ENCODE assay signal across 8 cellular contexts in the genomic region with DNA sequence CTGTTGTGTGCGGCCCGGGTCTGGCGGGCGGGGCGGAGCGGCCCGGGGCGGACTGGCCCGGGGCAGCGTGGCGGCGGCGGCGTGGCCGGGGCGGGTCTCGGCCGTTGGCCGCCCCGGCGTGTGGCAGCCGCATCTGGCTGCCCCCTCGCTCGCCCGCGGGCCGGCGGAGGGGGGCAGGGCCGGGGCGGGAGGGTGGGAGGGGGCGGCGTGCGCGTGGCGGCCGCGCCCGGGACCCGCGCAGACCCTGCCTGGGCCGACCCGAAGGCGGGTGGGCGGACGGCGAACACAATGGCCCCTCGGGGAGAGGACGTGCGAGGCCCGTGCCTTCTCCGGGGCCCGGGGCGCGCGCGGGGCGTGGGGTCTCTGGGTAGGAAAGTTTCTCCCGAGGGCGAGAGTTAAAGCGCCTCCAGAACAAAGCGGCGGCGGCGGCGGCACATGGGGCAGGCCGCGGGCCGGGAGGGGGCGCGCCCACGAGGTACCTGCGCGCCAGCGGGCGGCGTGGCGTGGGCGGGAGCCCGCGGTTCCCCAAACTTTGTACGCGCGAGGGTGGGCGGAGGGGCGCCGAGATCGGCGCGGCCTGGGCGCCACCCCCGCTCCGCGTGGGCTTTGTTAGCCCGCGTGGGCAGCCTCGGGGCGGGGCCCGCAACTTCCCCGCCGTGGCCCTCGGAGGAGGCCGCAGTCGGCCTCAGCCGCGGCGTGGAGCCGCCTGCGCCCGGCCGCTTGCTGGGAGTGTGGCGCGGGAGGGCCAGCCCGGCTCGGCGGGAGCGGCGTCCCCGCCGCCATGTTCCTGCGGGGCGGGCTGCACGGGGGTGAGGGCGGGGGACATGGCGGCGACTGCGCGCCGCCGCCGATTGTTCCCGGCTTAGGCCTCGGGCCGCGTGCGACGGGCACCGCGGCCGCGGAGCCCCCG. TPM values are rescaled to one million over a fixed set of nuclear protein-coding genes. Genes with fewer than 3 reads are reported as not detected.
DNase-seq lines count a peak whose midpoint lies in the region; ATAC-seq and TF ChIP-seq lines count a peak whose summit lies in the region.

No MANE protein-coding gene starts in this region.

- H3K4me1 Mint-ChIP-seq in Caco-2 (ENCODE audit: low read depth, unreplicated experiment), result no peaks in the 10 kb centered on the region
- peaks cover 53% of the 10 kb centered on the region for H3K4me1 Mint-ChIP-seq in activated CD4-positive, alpha-beta T cell treated with anti-CD3 and anti-CD28 coated beads, Interleukin-2, amount 10 ng/mL, durations not matched to agents 7 days and 5 days

- peak; percentile 25 for ATAC-seq in GM21367 (IDR thresholded peaks at IDR 0.05; ENCODE audit: unreplicated experiment)
- ATAC-seq in lung (ENCODE audit: insufficient read depth, low FRiP score), result peak; percentile 39

- 1% methylated on average over 74 to 141 of the region's 141 CpGs for WGBS in lung, 2 donors

- H3K36me3 ChIP-seq in Caco-2 (ENCODE audit: control insufficient read depth, insufficient read depth, low read length) (peaks cover 2% of the 10 kb centered on the region), HUES48 (ENCODE audit: control insufficient read depth, insufficient read depth, low read length) (peaks cover 42% of the 10 kb centered on the region), lung (ENCODE audit: control insufficient read depth in 2 of 2, insufficient read depth in 2 of 2, low read length in 2 of 2) (peaks cover 4 to 12% of the 10 kb centered on the region in 2 donors)

- H3K36me3 Mint-ChIP-seq in Caco-2 (ENCODE audit: insufficient read depth, unreplicated experiment), result peaks cover 56% of the 10 kb centered on the region
- H3K36me3 Mint-ChIP-seq in activated CD4-positive, alpha-beta T cell treated with anti-CD3 and anti-CD28 coated beads, Interleukin-2, amount 10 ng/mL, durations not matched to agents 7 days and 5 days (ENCODE audit: low read depth), result peaks cover 38% of the 10 kb centered on the region

- H3K27me3 ChIP-seq in Caco-2 (replicated peaks; ENCODE audit: control insufficient read depth, insufficient read depth, low read length) (no peaks in the 10 kb centered on the region), HUES48 (ENCODE audit: control insufficient read depth, insufficient read depth, low read length) (peaks cover 6% of the 10 kb centered on the region), lung (ENCODE audit: control insufficient read depth, insufficient read depth) (no peaks in the 10 kb centered on the region)

- peak overlapping the region; percentile 98 for H3K9ac ChIP-seq in HUES48 (ENCODE audit: low read depth, low read length)

- H3K4me3 ChIP-seq in Caco-2 (ENCODE audit: low read depth, low read length) (peak overlapping the region; percentile 79), HUES48 (ENCODE audit: low read depth, low read length) (peak overlapping the region; percentile 96), coronary artery (peak overlapping the region; percentile 88), lung (peak overlapping the region; percentile 94)

- CTCF ChIA-PET in Caco-2 (lab: Charles Lee), result no interaction called here
- CTCF ChIA-PET in activated CD4-positive, alpha-beta T cell treated with anti-CD3 and anti-CD28 coated beads, Interleukin-2, amount 10 ng/mL, durations not matched to agents 7 days and 5 days (lab: Charles Lee), result no interaction called here

- peak overlapping the region; percentile 94 for H3K27ac Mint-ChIP-seq in Caco-2 (ENCODE audit: unreplicated experiment)
- peak overlapping the region; percentile 60 for H3K27ac Mint-ChIP-seq in activated CD4-positive, alpha-beta T cell treated with anti-CD3 and anti-CD28 coated beads, Interleukin-2, amount 10 ng/mL, durations not matched to agents 7 days and 5 days

- H3K9me3 ChIP-seq in Caco-2 (no peaks in the 10 kb centered on the region), HUES48 (ENCODE audit: control insufficient read depth, insufficient read depth, low read length) (no peaks in the 10 kb centered on the region), lung (ENCODE audit: control insufficient read depth in 2 of 2, insufficient read depth in 1 of 2, low read length in 1 of 2) (no peaks in the 10 kb centered on the region)

- peaks cover 23% of the 10 kb centered on the region for H3K4me1 ChIP-seq in Caco-2
- peaks cover 23% of the 10 kb centered on the region for H3K4me1 ChIP-seq in HUES48 (ENCODE audit: control insufficient read depth, insufficient read depth, low read length)
- peaks cover 2 to 17% of the 10 kb centered on the region in 2 donors for H3K4me1 ChIP-seq in lung (ENCODE audit: control insufficient read depth in 2 of 2, insufficient read depth in 2 of 2, low read length in 2 of 2)

- no TSS peak for BruUV-seq in Caco-2 (replicated peaks; lab: Mats Ljungman, UMichigan)

- POLR2A ChIA-PET in Caco-2 (lab: Charles Lee), result no interaction called here
- POLR2A ChIA-PET in activated CD4-positive, alpha-beta T cell treated with anti-CD3 and anti-CD28 coated beads, Interleukin-2, amount 10 ng/mL, durations not matched to agents 7 days and 5 days (lab: Charles Lee), result no interaction called here

- TF ChIP-seq CTCF in Caco-2 (IDR thresholded peaks at IDR 0.05; ENCODE audit: insufficient read depth in 1 of 2, low read depth in 1 of 2, low read length in 1 of 2, severe bottlenecking in 1 of 2, unreplicated experiment in 1 of 2), result peak in 1 of 2 experiments; percentile 19
- no peak for TF ChIP-seq CTCF in coronary artery (IDR thresholded peaks at IDR 0.05)
- no peak for TF ChIP-seq CTCF in lung (IDR thresholded peaks at IDR 0.05; ENCODE audit: control extremely low read depth, extremely low read depth)

- H3K4me3 Mint-ChIP-seq in Caco-2 (ENCODE audit: unreplicated experiment), result peak overlapping the region; percentile 95
- H3K4me3 Mint-ChIP-seq in activated CD4-positive, alpha-beta T cell treated with anti-CD3 and anti-CD28 coated beads, Interleukin-2, amount 10 ng/mL, durations not matched to agents 7 days and 5 days, result peak overlapping the region; percentile 97

- intact Hi-C loops in Caco-2 (cut with micrococcal nuclease; ENCODE audit: unreplicated experiment), result loop anchor here (1.0 to 5.0 kb wide), 3 partner anchors 35 to 193 kb away; no protein-coding TSS in a partner anchor

- H3K27ac ChIP-seq in HUES48 (ENCODE audit: low read depth, low read length), result peak overlapping the region; percentile 96
- H3K27ac ChIP-seq in coronary artery, result peak overlapping the region; percentile 89 to 94
- peak overlapping the region; percentile 98 to 100 for H3K27ac ChIP-seq in lung (ENCODE audit: low read depth in 1 of 2, low read length in 1 of 2)

- H3K27me3 Mint-ChIP-seq in Caco-2 (ENCODE audit: insufficient read depth, unreplicated experiment), result peaks cover 2% of the 10 kb centered on the region
- peaks cover 1% of the 10 kb centered on the region for H3K27me3 Mint-ChIP-seq in activated CD4-positive, alpha-beta T cell treated with anti-CD3 and anti-CD28 coated beads, Interleukin-2, amount 10 ng/mL, durations not matched to agents 7 days and 5 days

- DNase-seq in Caco-2 (peak; percentile 49 to 58), coronary artery (ENCODE audit: low spot score) (peak; percentile 73), lung (ENCODE audit: low spot score) (peak; percentile 38), pons (ENCODE audit: low spot score) (no peak)
- peak; percentile 62 for DNase-seq in activated CD4-positive, alpha-beta T cell treated with anti-CD3 and anti-CD28 coated beads, Interleukin-2, amount 10 ng/mL, durations not matched to agents 7 days and 5 days
- peak; percentile 35 to 61 (median 37) for DNase-seq in stimulated activated CD4-positive, alpha-beta T cell treated with anti-CD3 and anti-CD28 coated beads, TNF-alpha, amount 100 ng/mL, for 48 hours (ENCODE audit: low read depth in 3 of 3)

- H3K9me3 Mint-ChIP-seq in Caco-2 (ENCODE audit: unreplicated experiment), result no peaks in the 10 kb centered on the region
- no peaks in the 10 kb centered on the region for H3K9me3 Mint-ChIP-seq in activated CD4-positive, alpha-beta T cell treated with anti-CD3 and anti-CD28 coated beads, Interleukin-2, amount 10 ng/mL, durations not matched to agents 7 days and 5 days

RNA-seq across cellular contexts. Expression of gene MIR17HG, which starts 0.8 kb away (rescaled TPM):
- total RNA-seq in Caco-2 (2022) (13.1 and 16.6 TPM in 2 replicates), lung (1 to 10 TPM; 5.7 to 8.6 TPM)
- total RNA-seq in activated CD4-positive, alpha-beta T cell treated with anti-CD3 and anti-CD28 coated beads, Interleukin-2, amount 10 ng/mL, durations not matched to agents 7 days and 5 days, result 1 to 10 TPM; 8.1 to 8.7 TPM
- 1 to 10 TPM in 1 of 2 donors, under 1 TPM in 1; 0.60 to 8.8 TPM for polyA plus RNA-seq in lung

RNA-seq across cellular contexts. Expression of gene GPC5, which starts 50.2 kb away (rescaled TPM):
- total RNA-seq in Caco-2 (2022), result 3.8 and 4.1 TPM in 2 replicates
- under 1 TPM in 1 of 2 experiments, not detected in 1; 0.06 TPM for total RNA-seq in activated CD4-positive, alpha-beta T cell treated with anti-CD3 and anti-CD28 coated beads, Interleukin-2, amount 10 ng/mL, durations not matched to agents 7 days and 5 days
- total RNA-seq in lung, result 10 to 100 TPM in 1 of 2 donors, 1 to 10 TPM in 1; 8.1 to 37.3 TPM
- polyA plus RNA-seq in lung, result under 1 TPM; 0.55 to 0.77 TPM
